Comparison of ENCODE assay signal across 16 cellular contexts in the genomic region with DNA sequence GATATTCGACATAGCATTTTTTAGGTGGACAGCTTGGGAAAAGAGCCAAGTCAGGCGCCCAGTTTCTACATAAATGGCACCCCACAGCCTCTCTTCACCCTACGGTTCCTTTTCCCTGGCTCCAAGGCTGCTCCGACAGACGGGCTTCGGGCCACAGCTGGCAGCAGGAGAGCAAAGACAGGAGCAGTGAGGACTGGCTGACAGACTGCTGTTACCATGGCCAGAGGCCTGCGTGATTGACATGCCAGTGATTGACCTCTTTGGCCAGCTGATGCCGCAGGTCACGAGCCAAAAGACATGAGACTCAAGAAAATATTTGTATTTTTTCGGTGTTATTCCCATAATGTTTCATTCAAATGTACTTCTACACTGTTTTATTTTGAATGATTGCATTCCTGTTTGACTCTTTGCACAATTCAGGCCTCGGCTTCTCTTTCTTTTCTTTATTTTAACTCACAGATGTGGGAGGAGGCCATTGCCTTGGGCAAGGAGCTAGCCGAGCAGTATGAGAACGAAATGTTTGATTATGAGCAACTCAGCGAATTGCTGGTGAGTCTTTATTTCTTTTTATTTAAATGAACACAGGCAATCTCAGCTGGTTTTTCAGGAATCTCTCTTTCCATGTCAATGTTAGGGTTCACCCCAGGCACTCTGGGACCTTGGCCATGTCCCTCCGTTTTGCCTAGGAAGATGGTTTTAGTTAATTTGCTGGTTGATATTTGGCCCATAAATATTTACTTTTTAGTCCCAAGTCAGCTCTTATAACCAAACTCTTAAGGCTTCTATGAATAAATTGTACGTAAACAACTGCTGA.
"Had no signal": no experiment of that assay in that cellular context is flagged by ENCODE, and none has a peak within 500 bp of the region (broad histone marks: within the 10 kb centered on the region; RNA-seq: fewer than 3 reads in every experiment).

No MANE protein-coding gene starts in this region.

- H3K27me3 ChIP-seq: cardiac muscle cell, dorsolateral prefrontal cortex had no signal

- H3K27me3 Mint-ChIP-seq: activated CD4-positive, alpha-beta memory T cell treated with anti-CD3 and anti-CD28 coated beads, Interleukin-2, amount 10 ng/mL, durations not matched to agents 7 days and 5 days; activated CD8-positive, alpha-beta memory T cell treated with anti-CD3 and anti-CD28 coated beads, Interleukin-2, amount 10 ng/mL, durations not matched to agents 7 days and 5 days; activated naive CD8-positive, alpha-beta T cell treated with anti-CD3 and anti-CD28 coated beads for 36 hours; progenitor cell of endocrine pancreas; stimulated activated naive CD8-positive, alpha-beta T cell treated with anti-CD3 and anti-CD28 coated beads, Interleukin-15, amount 100 ng/mL, for 72 hours had no signal

- H3K27ac ChIP-seq: cardiac muscle cell, dorsolateral prefrontal cortex had no signal

- H3K4me3 Mint-ChIP-seq: activated CD4-positive, alpha-beta memory T cell treated with anti-CD3 and anti-CD28 coated beads, Interleukin-2, amount 10 ng/mL, durations not matched to agents 7 days and 5 days; activated CD8-positive, alpha-beta memory T cell treated with anti-CD3 and anti-CD28 coated beads, Interleukin-2, amount 10 ng/mL, durations not matched to agents 7 days and 5 days; activated naive CD8-positive, alpha-beta T cell treated with anti-CD3 and anti-CD28 coated beads for 36 hours; natural killer cell; stimulated activated naive CD8-positive, alpha-beta T cell treated with anti-CD3 and anti-CD28 coated beads, Interleukin-15, amount 100 ng/mL, for 72 hours had no signal

- H3K9me3 Mint-ChIP-seq: natural killer cell had no signal

- ATAC-seq: activated CD8-positive, alpha-beta memory T cell treated with anti-CD3 and anti-CD28 coated beads, Interleukin-2, amount 10 ng/mL, durations not matched to agents 7 days and 5 days; natural killer cell; SK-N-SH treated with all-trans-retinoic acid at 6 μM for 48 hours; stimulated activated naive CD8-positive, alpha-beta T cell treated with anti-CD3 and anti-CD28 coated beads, Interleukin-15, amount 100 ng/mL, for 72 hours had no signal

- DNase-seq: activated CD4-positive, alpha-beta memory T cell treated with anti-CD3 and anti-CD28 coated beads, Interleukin-2, amount 10 ng/mL, durations not matched to agents 7 days and 5 days; activated CD4-positive, alpha-beta T cell treated with anti-CD3 and anti-CD28 coated beads for 48 hours; activated CD4-positive, CD25-positive, alpha-beta regulatory T cell; activated CD8-positive, alpha-beta memory T cell treated with anti-CD3 and anti-CD28 coated beads, Interleukin-2, amount 10 ng/mL, durations not matched to agents 7 days and 5 days; activated naive CD8-positive, alpha-beta T cell treated with anti-CD3 and anti-CD28 coated beads for 36 hours; amniotic stem cell; dorsolateral prefrontal cortex; mesendoderm; natural killer cell; occipital lobe; stimulated activated naive CD8-positive, alpha-beta T cell treated with anti-CD3 and anti-CD28 coated beads, Interleukin-15, amount 100 ng/mL, for 72 hours; T-helper 1 cell; T-helper 9 cell had no signal

- H3K27ac Mint-ChIP-seq: activated CD4-positive, alpha-beta memory T cell treated with anti-CD3 and anti-CD28 coated beads, Interleukin-2, amount 10 ng/mL, durations not matched to agents 7 days and 5 days; activated CD8-positive, alpha-beta memory T cell treated with anti-CD3 and anti-CD28 coated beads, Interleukin-2, amount 10 ng/mL, durations not matched to agents 7 days and 5 days; activated naive CD8-positive, alpha-beta T cell treated with anti-CD3 and anti-CD28 coated beads for 36 hours; natural killer cell; progenitor cell of endocrine pancreas; stimulated activated naive CD8-positive, alpha-beta T cell treated with anti-CD3 and anti-CD28 coated beads, Interleukin-15, amount 100 ng/mL, for 72 hours had no signal

- H3K4me1 Mint-ChIP-seq: activated CD4-positive, alpha-beta memory T cell treated with anti-CD3 and anti-CD28 coated beads, Interleukin-2, amount 10 ng/mL, durations not matched to agents 7 days and 5 days; activated CD8-positive, alpha-beta memory T cell treated with anti-CD3 and anti-CD28 coated beads, Interleukin-2, amount 10 ng/mL, durations not matched to agents 7 days and 5 days; activated naive CD8-positive, alpha-beta T cell treated with anti-CD3 and anti-CD28 coated beads for 36 hours; natural killer cell; stimulated activated naive CD8-positive, alpha-beta T cell treated with anti-CD3 and anti-CD28 coated beads, Interleukin-15, amount 100 ng/mL, for 72 hours had no signal

- H3K36me3 ChIP-seq: cardiac muscle cell had no signal

- H3K36me3 Mint-ChIP-seq: activated CD8-positive, alpha-beta memory T cell treated with anti-CD3 and anti-CD28 coated beads, Interleukin-2, amount 10 ng/mL, durations not matched to agents 7 days and 5 days; activated naive CD8-positive, alpha-beta T cell treated with anti-CD3 and anti-CD28 coated beads for 36 hours; natural killer cell had no signal

- H3K4me3 ChIP-seq: cardiac muscle cell, dorsolateral prefrontal cortex had no signal
